In genomic region chr14:70280931-70281330, GRCh38 we compare ENCODE assay signal across 6 cellular contexts.
"Had no signal": no experiment of that assay in that cellular context is flagged by ENCODE, and none has a peak within 500 bp of the region (broad histone marks: within the 10 kb centered on the region; RNA-seq: fewer than 3 reads in every experiment).

No MANE protein-coding gene starts in this region.

- H3K27ac ChIP-seq: GM23248 had no signal

- ATAC-seq: K562 had no signal

- H3K4me3 ChIP-seq: GM23248, K562 had no signal

- H2AFZ ChIP-seq: GM23248 had no signal

- DNase-seq: GM23248, H7, HCEC 1CT, IMR-90, KG1 had no signal
